ENCODE assay signal across 1 cellular context in the genomic region with DNA sequence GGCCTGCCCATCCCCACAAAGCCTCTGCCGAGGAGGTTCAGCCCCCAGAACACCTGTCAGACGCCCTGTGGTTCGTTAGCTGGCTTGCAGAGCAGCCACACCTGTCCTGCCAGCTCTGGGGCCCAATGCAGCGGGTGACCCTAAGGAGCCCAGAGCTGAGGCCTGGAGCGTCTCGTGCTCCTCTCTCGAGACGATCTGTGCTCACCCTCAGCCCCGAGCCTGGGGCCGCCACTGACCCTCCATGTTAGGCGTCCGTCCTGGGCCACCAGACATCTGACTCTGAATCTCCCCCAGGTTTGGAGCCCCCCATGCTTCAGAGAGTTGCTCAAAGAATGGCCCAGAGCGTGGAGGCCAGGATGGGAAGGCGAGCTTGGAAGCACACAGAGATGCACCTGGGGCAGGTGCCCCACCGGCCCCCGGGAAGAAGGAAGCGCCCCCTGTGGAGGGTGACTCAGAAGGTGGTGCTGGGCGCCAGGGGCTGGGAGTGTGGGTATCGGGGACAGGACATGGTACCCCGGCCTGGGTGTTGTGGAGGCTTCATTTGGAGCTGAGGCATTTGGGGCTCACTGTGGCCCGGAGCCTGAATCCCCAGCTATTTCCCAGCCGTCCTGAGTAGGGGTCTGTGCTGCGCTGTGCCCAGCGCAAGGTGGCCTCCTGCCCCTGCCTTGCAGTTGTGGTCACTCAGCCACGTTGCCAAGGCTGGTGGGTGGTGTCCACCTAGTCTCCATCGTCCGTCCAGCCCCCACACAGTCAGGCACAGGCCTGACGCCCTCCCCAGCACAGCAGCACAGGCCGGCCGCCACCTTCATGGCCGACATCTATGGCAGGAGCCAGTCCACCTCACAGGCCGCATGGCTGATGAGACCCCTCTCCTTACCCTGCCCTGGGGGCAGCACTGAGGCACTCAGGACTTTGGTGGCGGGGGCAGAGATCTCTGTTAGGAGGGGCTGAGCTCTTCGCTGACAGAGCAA.
A peak's percentile ranks its signal among the peaks of the same experiment; 100 is the strongest.
TF ChIP-seq lines count a peak whose summit lies in the region.

No MANE protein-coding gene starts in this region.

TF ChIP-seq in HepG2, 621 proteins besides CTCF, POLR2A, EP300 and RAD21:
- TF ChIP-seq RBFOX2 (IDR thresholded peaks at IDR 0.05; ENCODE audit: low read depth, low read length): peak; percentile 15; the same call in 1 of the 2 replicates
- TF ChIP-seq, protein P1, sequence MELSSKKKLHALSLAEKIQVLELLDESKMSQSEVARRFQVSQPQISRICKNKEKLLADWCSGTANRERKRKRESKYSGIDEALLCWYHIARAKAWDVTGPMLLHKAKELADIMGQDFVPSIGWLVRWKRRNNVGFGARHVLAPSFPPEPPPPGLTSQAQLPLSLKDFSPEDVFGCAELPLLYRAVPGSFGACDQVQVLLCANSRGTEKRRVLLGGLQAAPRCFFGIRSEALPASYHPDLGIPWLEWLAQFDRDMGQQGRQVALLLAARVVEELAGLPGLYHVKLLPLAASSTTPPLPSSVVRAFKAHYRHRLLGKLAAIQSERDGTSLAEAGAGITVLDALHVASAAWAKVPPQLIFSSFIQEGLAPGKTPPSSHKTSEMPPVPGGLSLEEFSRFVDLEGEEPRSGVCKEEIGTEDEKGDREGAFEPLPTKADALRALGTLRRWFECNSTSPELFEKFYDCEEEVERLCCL (CRISPR knock-in tag; IDR thresholded peaks at IDR 0.05; ENCODE audit: borderline replicate concordance): no peak
- peak; percentile 16 for TF ChIP-seq AGO2 (optimal IDR thresholded peaks at IDR 0.05; ENCODE audit: low read depth, low read length)
- no peak for TF ChIP-seq HDAC1 (CRISPR knock-in tag; IDR thresholded peaks at IDR 0.05)
TF ChIP-seq in HepG2: peak in this region for 2.
